ENCODE assay signal across 27 cellular contexts in genomic region chr12:42859612-42860011, GRCh38.
DNase-seq lines count a peak whose midpoint lies in the region; ATAC-seq, FAIRE-seq and TF ChIP-seq lines count a peak whose summit lies in the region.
"Had no signal": no experiment of that assay in that cellular context is flagged by ENCODE, and none has a peak within 500 bp of the region (broad histone marks: within the 10 kb centered on the region; RNA-seq: fewer than 3 reads in every experiment).

No MANE protein-coding gene starts in this region.

- H3K4me3 Mint-ChIP-seq in nephron = peak overlapping the region in 1 of 3 experiments; percentile 4
- H3K4me3 Mint-ChIP-seq in activated CD8-positive, alpha-beta T cell treated with anti-CD3 and anti-CD28 coated beads for 36 hours = no peak overlapping the region
- H3K4me3 Mint-ChIP-seq: activated CD8-positive, alpha-beta T cell treated with anti-CD3 and anti-CD28 coated beads, Interleukin-2, amount 10 ng/mL, durations not matched to agents 7 days and 5 days had no signal

- no peak overlapping the region for H2AFZ ChIP-seq in fibroblast of lung (ENCODE audit: low read length)

- peak overlapping the region; percentile 7 to 93 (median 84) for H3K27ac Mint-ChIP-seq in nephron
- no peak overlapping the region for H3K27ac Mint-ChIP-seq in activated CD8-positive, alpha-beta T cell treated with anti-CD3 and anti-CD28 coated beads for 36 hours
- H3K27ac Mint-ChIP-seq: activated CD8-positive, alpha-beta T cell treated with anti-CD3 and anti-CD28 coated beads, Interleukin-2, amount 10 ng/mL, durations not matched to agents 7 days and 5 days had no signal

- POLR2A ChIA-PET in AG04450 (lab: Yijun Ruan, JAX) = interaction anchor here (0.8 to 2.1 kb wide), 3 partner anchors 69 to 376 kb away, joined by 3 to 4 read pairs (median 4); no protein-coding TSS in a partner anchor
- POLR2A ChIA-PET in activated CD8-positive, alpha-beta T cell treated with anti-CD3 and anti-CD28 coated beads for 36 hours (lab: Charles Lee) = no interaction called here

- no peaks in the 10 kb centered on the region for H3K9me3 ChIP-seq in AG04450 (ENCODE audit: control insufficient read depth, insufficient read depth, low read length)
- H3K9me3 ChIP-seq in fibroblast of lung (ENCODE audit: control insufficient read depth, insufficient read depth, low read depth, low read length) = no peaks in the 10 kb centered on the region
- H3K9me3 ChIP-seq: BLaER1, gastrocnemius medialis, prostate gland had no signal

- no peaks in the 10 kb centered on the region for H3K27me3 Mint-ChIP-seq in nephron (ENCODE audit: low read depth)
- no peaks in the 10 kb centered on the region for H3K27me3 Mint-ChIP-seq in activated CD8-positive, alpha-beta T cell treated with anti-CD3 and anti-CD28 coated beads for 36 hours

- DNase-seq in AG04450 (ENCODE audit: low read depth, low spot score) = no peak
- peak; percentile 9 for DNase-seq in MV-4-11 (lab: John Stamatoyannopoulos, UW)
- DNase-seq in fibroblast of lung (ENCODE audit: low read depth in 2 of 2) = peak; percentile 44 to 69
- no peak for DNase-seq in NCI-H2107 treated with DMSO at 0.1 percent for 48 hours (lab: John Stamatoyannopoulos, UW; ENCODE audit: unreplicated experiment)
- DNase-seq in GM12891 (ENCODE audit: insufficient read length, low spot score) = no peak
- no peak for DNase-seq in NCI-H226
- DNase-seq in activated CD8-positive, alpha-beta T cell treated with anti-CD3 and anti-CD28 coated beads for 36 hours = no peak
- DNase-seq: activated CD4-positive, alpha-beta T cell treated with anti-CD3 and anti-CD28 coated beads for 1 hour; activated CD8-positive, alpha-beta T cell treated with anti-CD3 and anti-CD28 coated beads, Interleukin-2, amount 10 ng/mL, durations not matched to agents 7 days and 5 days; activated gamma-delta T cell; brain microvascular endothelial cell; Caco-2; DMS79; gastrocnemius medialis; H7; islet precursor cell; Kasumi-1; NCI-H1105; NCI-H2029 treated with DMSO at 0.1 percent for 48 hours; NCI-H446; PC-3; SHP77 had no signal

- H3K27ac ChIP-seq in AG04450 (ENCODE audit: low read depth, low read length) = peak overlapping the region; percentile 33
- no peak overlapping the region for H3K27ac ChIP-seq in fibroblast of lung (ENCODE audit: insufficient read depth, low read length)
- H3K27ac ChIP-seq: BLaER1, brain microvascular endothelial cell, gastrocnemius medialis, prostate gland, skin epidermis had no signal

- no peak overlapping the region for H3K9ac ChIP-seq in fibroblast of lung (ENCODE audit: insufficient read depth, low read length)
- H3K9ac ChIP-seq: BLaER1 had no signal

- ATAC-seq in activated CD8-positive, alpha-beta T cell treated with anti-CD3 and anti-CD28 coated beads for 36 hours = no peak
- ATAC-seq: activated CD8-positive, alpha-beta T cell treated with anti-CD3 and anti-CD28 coated beads, Interleukin-2, amount 10 ng/mL, durations not matched to agents 7 days and 5 days; gastrocnemius medialis; PC-3 had no signal

- TF ChIP-seq POLR2A in GM12891 (IDR thresholded peaks at IDR 0.05; ENCODE audit: low read depth, low read length) = no peak

- intact Hi-C loops in activated CD8-positive, alpha-beta T cell treated with anti-CD3 and anti-CD28 coated beads for 36 hours (cut with micrococcal nuclease) = no loop called here

- H3K9me3 Mint-ChIP-seq in nephron = peaks cover 8% of the 10 kb centered on the region
- H3K9me3 Mint-ChIP-seq in activated CD8-positive, alpha-beta T cell treated with anti-CD3 and anti-CD28 coated beads for 36 hours = peaks cover 2% of the 10 kb centered on the region

- no peaks in the 10 kb centered on the region for H3K36me3 Mint-ChIP-seq in nephron (ENCODE audit: low read depth)
- no peaks in the 10 kb centered on the region for H3K36me3 Mint-ChIP-seq in activated CD8-positive, alpha-beta T cell treated with anti-CD3 and anti-CD28 coated beads for 36 hours (ENCODE audit: low read depth)

- peaks cover 31% of the 10 kb centered on the region for H3K4me1 Mint-ChIP-seq in nephron
- H3K4me1 Mint-ChIP-seq in activated CD8-positive, alpha-beta T cell treated with anti-CD3 and anti-CD28 coated beads for 36 hours (ENCODE audit: low read depth) = no peaks in the 10 kb centered on the region

- H3K4me3 ChIP-seq in AG04450 (ENCODE audit: low read depth, low read length) = no peak overlapping the region
- H3K4me3 ChIP-seq in fibroblast of lung (replicated peaks in 1 of 4; ENCODE audit: control extremely low read depth in 1 of 4, insufficient read depth in 1 of 4, low read depth in 3 of 4, low read length in 4 of 4) = no peak overlapping the region
- H3K4me3 ChIP-seq: BLaER1, gastrocnemius medialis, prostate gland, skin epidermis had no signal

- FAIRE-seq in GM12891 (lab: Jason Lieb, UNC) = no peak
- FAIRE-seq: TTC549 had no signal

- no peaks in the 10 kb centered on the region for H3K36me3 ChIP-seq in fibroblast of lung (ENCODE audit: control insufficient read depth, insufficient read depth, low read length)
- H3K36me3 ChIP-seq: BLaER1, brain microvascular endothelial cell, gastrocnemius medialis, prostate gland had no signal

- TF ChIP-seq CTCF in AG04450 (IDR thresholded peaks at IDR 0.05; ENCODE audit: low read depth, low read length) (no peak), fibroblast of lung (conservative IDR thresholded peaks at IDR 0.05 in 1 of 2, IDR thresholded peaks at IDR 0.05 in 1 of 2; ENCODE audit: low read depth in 1 of 2, low read length in 2 of 2) (no peak), nephron (IDR thresholded peaks at IDR 0.05; ENCODE audit: unreplicated experiment in 3 of 3) (no peak)
- no peak for TF ChIP-seq CTCF in activated CD8-positive, alpha-beta T cell treated with anti-CD3 and anti-CD28 coated beads for 36 hours (IDR thresholded peaks at IDR 0.05)

- H3K27me3 ChIP-seq in AG04450 (ENCODE audit: control insufficient read depth, insufficient read depth, low read length) (no peaks in the 10 kb centered on the region), fibroblast of lung (ENCODE audit: control insufficient read depth, insufficient read depth, low read length) (no peaks in the 10 kb centered on the region)
- H3K27me3 ChIP-seq: BLaER1, brain microvascular endothelial cell, gastrocnemius medialis had no signal

- CTCF ChIA-PET in AG04450 (lab: Charles Lee) = interaction anchor here (1.4 kb wide), 1 partner anchor 422 kb away, joined by 3 read pairs; no protein-coding TSS in a partner anchor
- CTCF ChIA-PET in activated CD8-positive, alpha-beta T cell treated with anti-CD3 and anti-CD28 coated beads for 36 hours (lab: Charles Lee) = interaction anchor here (0.9 kb wide), 1 partner anchor 10 kb away, joined by 3 read pairs; no protein-coding TSS in a partner anchor

- H3K79me2 ChIP-seq in fibroblast of lung (ENCODE audit: control insufficient read depth, insufficient read depth, low read length) = no peaks in the 10 kb centered on the region

- H3K4me2 ChIP-seq in fibroblast of lung (ENCODE audit: extremely low read depth, insufficient read depth, low read length) = no peak overlapping the region
- H3K4me2 ChIP-seq: BLaER1 had no signal

- H4K20me1 ChIP-seq in fibroblast of lung (ENCODE audit: control insufficient read depth, extremely low read depth, insufficient read depth, low read length) = no peaks in the 10 kb centered on the region
- H4K20me1 ChIP-seq: BLaER1 had no signal

- no peaks in the 10 kb centered on the region for H3K4me1 ChIP-seq in fibroblast of lung (ENCODE audit: control insufficient read depth, extremely low read depth, insufficient read depth, low read length)
- H3K4me1 ChIP-seq: BLaER1, gastrocnemius medialis, prostate gland had no signal

TF ChIP-seq in GM12891, 5 proteins besides CTCF, POLR2A, EP300 and RAD21:
- TF ChIP-seq SPI1 (IDR thresholded peaks at IDR 0.05; ENCODE audit: low read depth, low read length) = no peak
- TF ChIP-seq POLR2AphosphoS5 (IDR thresholded peaks at IDR 0.05; ENCODE audit: low read depth, low read length) = no peak
- TF ChIP-seq POU2F2 (IDR thresholded peaks at IDR 0.05; ENCODE audit: low read depth, low read length) = no peak
- no peak for TF ChIP-seq TAF1 (IDR thresholded peaks at IDR 0.05; ENCODE audit: low read depth, low read length)
- TF ChIP-seq PAX5 (IDR thresholded peaks at IDR 0.05; ENCODE audit: insufficient read depth, low read length, severe bottlenecking) = no peak

Comparison
In these comparisons a context has a peak if more than half of its experiments do, and no peak if none do; other contexts are left out.
1. DNase-seq: peak in MV-4-11 (single experiment) and fibroblast of lung (2 of 2); none in AG04450 (single experiment), NCI-H2107 treated with DMSO at 0.1 percent for 48 hours (single experiment), GM12891 (single experiment), NCI-H226 (single experiment) and activated CD8-positive, alpha-beta T cell treated with anti-CD3 and anti-CD28 coated beads for 36 hours (single experiment).